Comparison of ENCODE assay signal across 15 cellular contexts in genomic region chr13:75432045-75432444, GRCh38. TPM values are rescaled to one million over a fixed set of nuclear protein-coding genes. Genes with fewer than 3 reads are reported as not detected.
A peak's percentile ranks its signal among the peaks of the same experiment; 100 is the strongest.
DNase-seq lines count a peak whose midpoint lies in the region; ATAC-seq and TF ChIP-seq lines count a peak whose summit lies in the region.
"Had no signal": no experiment of that assay in that cellular context is flagged by ENCODE, and none has a peak within 500 bp of the region (broad histone marks: within the 10 kb centered on the region; RNA-seq: fewer than 3 reads in every experiment).

No MANE protein-coding gene starts in this region.

- H3K4me2 ChIP-seq in PC-3 (ENCODE audit: low read length), result peak overlapping the region; percentile 67

- ATAC-seq in PC-3, result no peak
- peak; percentile 74 for ATAC-seq in gastrocnemius medialis
- ATAC-seq in GM18861 (IDR thresholded peaks at IDR 0.05; ENCODE audit: unreplicated experiment), result no peak

- H3K27ac ChIP-seq in PC-3 (ENCODE audit: low read length), result peak overlapping the region; percentile 57
- peak overlapping the region; percentile 63 to 98 (median 93) for H3K27ac ChIP-seq in gastrocnemius medialis
- H3K27ac ChIP-seq: spleen had no signal

- no peaks in the 10 kb centered on the region for H3F3A ChIP-seq in PC-3 (ENCODE audit: low read length, unreplicated experiment)

- no TSS peak for BruUV-seq in PC-3 (replicated peaks; lab: Mats Ljungman, UMichigan)

- H4K20me1 ChIP-seq in PC-3 (ENCODE audit: low read length), result no peaks in the 10 kb centered on the region

- no peak overlapping the region for H3K4me3 ChIP-seq in PC-3 (ENCODE audit: low read length)
- H3K4me3 ChIP-seq in gastrocnemius medialis, result no peak overlapping the region
- H3K4me3 ChIP-seq: spleen had no signal

- H3K9me2 ChIP-seq in PC-3 (replicated peaks; ENCODE audit: low read length), result no peaks in the 10 kb centered on the region

- DNase-seq in DMS 273 (lab: John Stamatoyannopoulos, UW; ENCODE audit: unreplicated experiment) (peak; percentile 23), DMS 273 treated with DMSO at 0.1 percent for 48 hours (lab: John Stamatoyannopoulos, UW) (no peak), PC-3 (no peak), foreskin melanocyte (peak; percentile 98), gastrocnemius medialis (no peak), activated T-cell treated with anti-CD3 and anti-CD28 coated beads for 4 hours (no peak), NCI-H226 (no peak)
- DNase-seq: 8988T; activated CD4-positive, alpha-beta T cell treated with anti-CD3 and anti-CD28 coated beads, Interleukin-2, amount 50 U/mL, for 4 hours; activated naive CD4-positive, alpha-beta T cell treated with anti-CD3 and anti-CD28 coated beads, Interleukin-2, amount 50 U/mL, for 16 hours; H9; MM.1S; NCI-H524; spleen had no signal

- in situ Hi-C loops in gastrocnemius medialis (cut with MboI; ENCODE audit: low sequenced_read_pairs in 4 of 4), result no loop called here

- peaks cover 25% of the 10 kb centered on the region for H3K79me2 ChIP-seq in PC-3 (ENCODE audit: low read length)

- H2AFZ ChIP-seq in PC-3 (ENCODE audit: low read length), result no peak overlapping the region

- no peaks in the 10 kb centered on the region for H3K9me3 ChIP-seq in PC-3 (ENCODE audit: low read length)
- no peaks in the 10 kb centered on the region for H3K9me3 ChIP-seq in gastrocnemius medialis

- intact Hi-C loops in PC-3 (cut with micrococcal nuclease), result no loop called here
- intact Hi-C loops in gastrocnemius medialis (cut with DNase I; ENCODE audit: low total_unique reads), result no loop called here

- H3K36me3 ChIP-seq in PC-3 (ENCODE audit: low read depth, low read length) (no peaks in the 10 kb centered on the region), gastrocnemius medialis (no peaks in the 10 kb centered on the region)
- H3K36me3 ChIP-seq: spleen had no signal

- H3K9ac ChIP-seq in PC-3 (ENCODE audit: low read length), result no peak overlapping the region

- POLR2A ChIA-PET in PC-3 (lab: Charles Lee; ENCODE audit: unreplicated experiment), result interaction anchor here (0.5 to 0.6 kb wide), 2 partner anchors 66 to 319 kb away, joined by 3 read pairs; no protein-coding TSS in a partner anchor

- TF ChIP-seq CTCF in PC-3 (conservative IDR thresholded peaks at IDR 0.05; ENCODE audit: low read depth, low read length) (0 out of 2 replicates have a peak, but pooled peaks have one; percentile 33), gastrocnemius medialis (IDR thresholded peaks at IDR 0.05 in 4 of 5, conservative IDR thresholded peaks at IDR 0.05 in 1 of 5) (no peak)

- CTCF ChIA-PET in PC-3 (lab: Charles Lee), result no interaction called here

- peaks cover 17% of the 10 kb centered on the region for H3K4me1 ChIP-seq in PC-3 (ENCODE audit: insufficient read depth, low read length)
- H3K4me1 ChIP-seq in gastrocnemius medialis, result peaks cover 64 to 72% of the 10 kb centered on the region in 2 donors

- H3K27me3 ChIP-seq in PC-3 (ENCODE audit: low read length) (no peaks in the 10 kb centered on the region), gastrocnemius medialis (no peaks in the 10 kb centered on the region)

- no peak for TF ChIP-seq POLR2A in gastrocnemius medialis (IDR thresholded peaks at IDR 0.05)

RNA-seq across cellular contexts. Expression of gene TBC1D4, which starts 49.9 kb away (rescaled TPM):
- total RNA-seq in PC-3 (2014; rRNA removed) (15.1 and 22.3 TPM in 2 replicates), gastrocnemius medialis (100 to 1,000 TPM in 3 of 4 donors, 10 to 100 TPM in 1; 49.9 to 279 (median 211) TPM)

Comparison
In these comparisons a context has a peak if more than half of its experiments do, and no peak if none do; other contexts are left out.
1. DNase-seq: peak in DMS 273 (single experiment) and foreskin melanocyte (single experiment); none in DMS 273 treated with DMSO at 0.1 percent for 48 hours (single experiment), PC-3 (single experiment), gastrocnemius medialis (0 of 2), activated T-cell treated with anti-CD3 and anti-CD28 coated beads for 4 hours (single experiment) and NCI-H226 (single experiment).
2. ATAC-seq: peak in gastrocnemius medialis (2 of 2); none in PC-3 (single experiment) and GM18861 (single experiment).